ENCODE assay signal across 12 cellular contexts in the genomic region with DNA sequence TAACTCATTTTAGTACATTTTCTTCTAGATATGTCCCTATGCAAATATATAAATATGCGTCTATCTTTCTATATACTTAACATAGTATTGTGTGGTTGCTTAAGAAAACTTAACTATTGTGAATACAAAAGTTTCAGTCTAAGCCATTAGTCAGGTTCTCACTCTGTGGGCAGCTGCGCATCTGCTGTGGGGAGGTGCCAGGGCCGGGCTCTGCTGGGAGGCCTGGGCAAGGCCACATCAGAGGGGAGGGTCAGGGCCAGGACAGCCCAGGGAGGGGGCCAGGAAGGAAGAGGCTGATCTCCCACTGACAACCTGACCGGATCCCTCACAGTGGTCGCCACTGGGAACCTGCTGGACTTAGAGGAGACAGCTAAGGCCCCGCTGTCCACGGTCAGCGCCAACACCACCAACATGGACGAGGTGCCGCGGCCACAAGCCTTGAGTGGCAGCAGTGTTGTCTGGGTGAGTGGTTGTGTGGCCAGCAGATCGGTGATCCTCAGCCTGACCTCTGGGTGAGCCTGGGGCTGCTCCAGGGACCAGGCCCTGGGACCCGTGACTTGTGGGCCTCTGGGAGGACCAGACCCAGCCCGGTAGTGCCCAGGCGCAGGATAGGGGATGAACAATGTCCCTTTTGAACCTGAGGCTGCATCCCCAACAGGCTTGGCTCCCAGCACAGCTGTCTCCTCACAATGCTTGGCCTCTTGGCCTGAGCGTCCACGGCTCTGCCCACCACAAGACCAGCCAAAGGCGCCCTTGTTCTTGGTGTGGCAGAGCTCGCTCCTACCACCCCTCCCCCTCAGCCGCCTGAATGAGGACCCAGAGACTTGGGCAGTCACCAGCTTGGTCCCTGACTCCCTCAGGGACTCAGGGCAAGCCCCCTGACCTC. TPM values are rescaled to one million over a fixed set of nuclear protein-coding genes. Genes with fewer than 3 reads are reported as not detected.
DNase-seq lines count a peak whose midpoint lies in the region; ATAC-seq and TF ChIP-seq lines count a peak whose summit lies in the region.
"Had no signal": no experiment of that assay in that cellular context is flagged by ENCODE, and none has a peak within 500 bp of the region (broad histone marks: within the 10 kb centered on the region; RNA-seq: fewer than 3 reads in every experiment).

No MANE protein-coding gene starts in this region.

- H3K27ac Mint-ChIP-seq in naive thymus-derived CD8-positive, alpha-beta T cell: peak overlapping the region; percentile 93 to 100 (median 99)

- H3K4me1 ChIP-seq in vagina: peaks cover 67% of the 10 kb centered on the region

- no peak for TF ChIP-seq CTCF in vagina (IDR thresholded peaks at IDR 0.05)

- H3K4me3 Mint-ChIP-seq in naive thymus-derived CD8-positive, alpha-beta T cell: peak overlapping the region; percentile 96 to 100 (median 99)

- peak; percentile 44 for DNase-seq in stimulated activated CD4-positive, alpha-beta T cell treated with anti-CD3 and anti-CD28 coated beads, Interleukin-4, amount 100 ng/mL, for 1 hour
- DNase-seq in stimulated activated CD4-positive, alpha-beta T cell treated with anti-CD3 and anti-CD28 coated beads, Interleukin-1b, Interleukin-23, amount 100 ng/mL, for 48 hours: no peak
- peak in 54 of 58 donors; percentile 16 to 98 (median 84) for DNase-seq in anterior cingulate cortex (lab: John Stamatoyannopoulos, UW)
- peak in 1 of 10 donors; percentile 31 for DNase-seq in naive thymus-derived CD8-positive, alpha-beta T cell
- no peak for DNase-seq in vagina (ENCODE audit: extremely low spot score in 2 of 2)
- DNase-seq in H4 (ENCODE audit: low spot score): no peak
- DNase-seq in OCI-M2 (lab: John Stamatoyannopoulos, UW; ENCODE audit: unreplicated experiment): no peak
- DNase-seq in SW 1271 (lab: John Stamatoyannopoulos, UW): no peak
- DNase-seq: central memory CD4-positive, alpha-beta T cell; HCEC 1CT had no signal

- no peaks in the 10 kb centered on the region for H3K27me3 Mint-ChIP-seq in naive thymus-derived CD8-positive, alpha-beta T cell

- peaks cover 40 to 91% (median 78%) of the 10 kb centered on the region in 4 donors for H3K4me1 Mint-ChIP-seq in naive thymus-derived CD8-positive, alpha-beta T cell

- no peaks in the 10 kb centered on the region for H3K9me3 ChIP-seq in vagina

- no peak for ATAC-seq in naive thymus-derived CD8-positive, alpha-beta T cell

- POLR2A ChIA-PET in naive thymus-derived CD8-positive, alpha-beta T cell (lab: Charles Lee): interaction anchor here (0.5 to 24.7 kb wide), 12 partner anchors 8 to 1900 kb away, joined by 3 to 1000 read pairs (median 6); partner anchors contain the start of genes LDLRAP1, MACO1 and MTFR1L

- no peaks in the 10 kb centered on the region for H3K27me3 ChIP-seq in vagina

- H3K4me3 ChIP-seq in vagina: no peak overlapping the region
- H3K4me3 ChIP-seq: lung, SK-N-MC had no signal

- peaks cover 0 to 24% of the 10 kb centered on the region in 2 donors for H3K36me3 ChIP-seq in vagina

- no peak for TF ChIP-seq POLR2A in vagina (IDR thresholded peaks at IDR 0.05)

- intact Hi-C loops in vagina (cut with DNase I): no loop called here

- H3K27ac ChIP-seq in vagina: peak overlapping the region; percentile 40
- H3K27ac ChIP-seq: SK-N-MC had no signal

- peaks cover 18 to 70% (median 48%) of the 10 kb centered on the region in 3 donors for H3K36me3 Mint-ChIP-seq in naive thymus-derived CD8-positive, alpha-beta T cell

- no peaks in the 10 kb centered on the region for H3K9me3 Mint-ChIP-seq in naive thymus-derived CD8-positive, alpha-beta T cell

RNA-seq across cellular contexts. Expression of gene LDLRAP1, which starts 20.2 kb away (rescaled TPM):
- 100 to 1,000 TPM; 361 to 364 TPM for total RNA-seq in naive thymus-derived CD8-positive, alpha-beta T cell
- 100 to 1,000 TPM; 387 to 877 (median 421) TPM for polyA plus RNA-seq in naive thymus-derived CD8-positive, alpha-beta T cell
- total RNA-seq in vagina: 22.3 TPM
- total RNA-seq in H4 (2014; rRNA removed; shearing (Covaris generic)): 9.5 and 12.5 TPM in 2 replicates

RNA-seq across cellular contexts. Expression of gene MAN1C1, which starts 53.0 kb away (rescaled TPM):
- 10 to 100 TPM; 46.0 to 47.2 TPM for total RNA-seq in naive thymus-derived CD8-positive, alpha-beta T cell
- 10 to 100 TPM; 11.3 to 48.3 (median 11.7) TPM for polyA plus RNA-seq in naive thymus-derived CD8-positive, alpha-beta T cell
- total RNA-seq in vagina: 31.4 TPM
- total RNA-seq in H4 (2014; rRNA removed; shearing (Covaris generic)): 0.95 TPM in 1 of 2 replicates, not detected in the other

Comparison
In these comparisons a context has a peak if more than half of its experiments do, and no peak if none do; other contexts are left out.
1. DNase-seq: peak in stimulated activated CD4-positive, alpha-beta T cell treated with anti-CD3 and anti-CD28 coated beads, Interleukin-4, amount 100 ng/mL, for 1 hour (single experiment) and anterior cingulate cortex (54 of 58); none in stimulated activated CD4-positive, alpha-beta T cell treated with anti-CD3 and anti-CD28 coated beads, Interleukin-1b, Interleukin-23, amount 100 ng/mL, for 48 hours (single experiment), vagina (0 of 2), H4 (single experiment), OCI-M2 (single experiment) and SW 1271 (0 of 2).
2. RNA of gene LDLRAP1, which starts 20.2 kb away (total RNA-seq): 361 to 364 TPM in naive thymus-derived CD8-positive, alpha-beta T cell; 22.3 TPM in vagina (single experiment) and 9.5 to 12.5 TPM in H4; every median in the first group is over 10 times any median in the second.
3. RNA of gene MAN1C1, which starts 53.0 kb away (total RNA-seq): 46.0 to 47.2 TPM in naive thymus-derived CD8-positive, alpha-beta T cell and 31.4 TPM in vagina (single experiment); 0.95 TPM in H4; every median in the first group is over 10 times any median in the second.